Comparison of ENCODE assay signal across 18 cellular contexts in genomic region chr3:129205109-129205832, GRCh38. TPM values are rescaled to one million over a fixed set of nuclear protein-coding genes. Genes with fewer than 3 reads are reported as not detected.
A peak's percentile ranks its signal among the peaks of the same experiment; 100 is the strongest.
DNase-seq lines count a peak whose midpoint lies in the region; ATAC-seq and TF ChIP-seq lines count a peak whose summit lies in the region.
"Had no signal": no experiment of that assay in that cellular context is flagged by ENCODE, and none has a peak within 500 bp of the region (broad histone marks: within the 10 kb centered on the region; RNA-seq: fewer than 3 reads in every experiment).

No MANE protein-coding gene starts in this region.

- no peak overlapping the region for H3K4ac ChIP-seq in neuronal stem cell (ENCODE audit: low read length)

- no peak overlapping the region for H2AFZ ChIP-seq in neuronal stem cell (ENCODE audit: low read length)

- no peak overlapping the region for H2BK15ac ChIP-seq in neuronal stem cell (ENCODE audit: low read length)

- no peaks in the 10 kb centered on the region for H3K4me1 ChIP-seq in neuronal stem cell (ENCODE audit: control insufficient read depth in 2 of 2, insufficient read depth in 1 of 2, low read depth in 1 of 2, low read length in 2 of 2)

- H3K4me3 ChIP-seq in neuronal stem cell (ENCODE audit: low read length in 2 of 2), result no peak overlapping the region

- no peak overlapping the region for H3K23ac ChIP-seq in neuronal stem cell (ENCODE audit: low read depth, low read length, poor library complexity)

- peak; percentile 45 for DNase-seq in H4 (ENCODE audit: low spot score)
- no peak for DNase-seq in RWPE1 (ENCODE audit: low spot score)
- no peak for DNase-seq in neuronal stem cell (ENCODE audit: low spot score)
- no peak for DNase-seq in stimulated activated naive CD8-positive, alpha-beta T cell treated with anti-CD3 and anti-CD28 coated beads, Interleukin-15, Interleukin-2, amounts not matched to agents 100 U/mL and 50 U/mL, for 24 hours
- no peak for DNase-seq in NCI-H1105 (lab: John Stamatoyannopoulos, UW)
- DNase-seq in SKM-1 (lab: John Stamatoyannopoulos, UW; ENCODE audit: unreplicated experiment), result no peak
- DNase-seq in NCI-H82 (lab: John Stamatoyannopoulos, UW), result no peak
- DNase-seq: GDM1, GOT3, NCI-H1048, NCI-H146, NCI-H2081 treated with DMSO at 0.1 percent for 48 hours, NCI-H510A, NCI-H774, OCI-M1, SIG-M5 had no signal

- peak; percentile 14 for ATAC-seq in stimulated activated naive CD8-positive, alpha-beta T cell treated with anti-CD3 and anti-CD28 coated beads, Interleukin-15, Interleukin-2, amounts not matched to agents 100 U/mL and 50 U/mL, for 24 hours
- ATAC-seq in GM19463 (IDR thresholded peaks at IDR 0.05; ENCODE audit: unreplicated experiment), result no peak
- ATAC-seq: SK-N-SH treated with all-trans-retinoic acid at 6 μM for 48 hours had no signal

- H3K18ac ChIP-seq in neuronal stem cell (ENCODE audit: low read length), result peak overlapping the region; percentile 18

- peak overlapping the region; percentile 58 for H4K91ac ChIP-seq in neuronal stem cell (ENCODE audit: low read depth, low read length, poor library complexity)

- H4K8ac ChIP-seq in neuronal stem cell (ENCODE audit: low read depth, low read length), result no peak overlapping the region

- H2BK12ac ChIP-seq in neuronal stem cell (ENCODE audit: low read length), result no peak overlapping the region

- POLR2A ChIA-PET in RWPE1 (lab: Yijun Ruan, JAX; ENCODE audit: low non-redundant PET), result no interaction called here

- no peak for TF ChIP-seq CTCF in RWPE1 (conservative IDR thresholded peaks at IDR 0.05; ENCODE audit: low read depth)

- CTCF ChIA-PET in RWPE1 (lab: Yijun Ruan, JAX), result interaction anchor here (0.6 kb wide), 2 partner anchors 15 to 41 kb away, joined by 5 read pairs; no protein-coding TSS in a partner anchor

- no CpG with 5 or more reads among the region's 8 CpGs for WGBS in neuronal stem cell (ENCODE audit: extremely low coverage in 2 of 2, insufficient read length in 2 of 2, insufficient replicate concordance in 1 of 2), 2 donors

- no peaks in the 10 kb centered on the region for H3K36me3 ChIP-seq in neuronal stem cell (replicated peaks in 1 of 2; ENCODE audit: control insufficient read depth in 2 of 2, insufficient read depth in 2 of 2, low read length in 2 of 2)

- no peak overlapping the region for H3K14ac ChIP-seq in neuronal stem cell (ENCODE audit: low read length)

- no peaks in the 10 kb centered on the region for H3K79me1 ChIP-seq in neuronal stem cell (ENCODE audit: low read depth, low read length)

- H3K27me3 ChIP-seq in neuronal stem cell (ENCODE audit: control insufficient read depth in 3 of 3, insufficient read depth in 3 of 3, low read depth in 1 of 3, low read length in 3 of 3), result no peaks in the 10 kb centered on the region

- H3K4me2 ChIP-seq in neuronal stem cell (ENCODE audit: insufficient read depth, low read length, poor library complexity, severe bottlenecking), result no peak overlapping the region

- H3K27ac ChIP-seq in RWPE1, result 0 out of 2 replicates have a peak overlapping the region, but pooled peaks have one; percentile 5
- H3K27ac ChIP-seq in neuronal stem cell (replicated peaks; ENCODE audit: low read length), result no peak overlapping the region

- no peak overlapping the region for H2BK5ac ChIP-seq in neuronal stem cell (ENCODE audit: low read length)

- no peak overlapping the region for H2BK120ac ChIP-seq in neuronal stem cell (ENCODE audit: low read depth, low read length)

- no peak overlapping the region for H2AK5ac ChIP-seq in neuronal stem cell (ENCODE audit: low read depth, low read length)

- no peak overlapping the region for H3K9ac ChIP-seq in neuronal stem cell (ENCODE audit: low read depth, low read length, poor library complexity)

- H3K9me3 ChIP-seq in neuronal stem cell (replicated peaks in 1 of 2; ENCODE audit: control insufficient read depth in 2 of 2, insufficient read depth in 1 of 2, low read depth in 1 of 2, low read length in 2 of 2), result no peaks in the 10 kb centered on the region

RNA-seq across cellular contexts. Expression of gene CNBP, which starts 21.6 kb away (rescaled TPM):
- total RNA-seq in H4 (2014; rRNA removed; shearing (Covaris generic)), result 336 and 394 TPM in 2 replicates
- polyA plus RNA-seq in neuronal stem cell (2013, experiment 1 of 2), result 379 TPM
- 385 TPM for polyA plus RNA-seq in neuronal stem cell (2013, experiment 2 of 2)

RNA-seq across cellular contexts. Expression of gene COPG1, which starts 44.1 kb away (rescaled TPM):
- total RNA-seq in H4 (2014; rRNA removed; shearing (Covaris generic)), result 181 and 213 TPM in 2 replicates
- 32.7 TPM for polyA plus RNA-seq in neuronal stem cell (2013, experiment 1 of 2)
- polyA plus RNA-seq in neuronal stem cell (2013, experiment 2 of 2), result 33.9 TPM

RNA-seq across cellular contexts. Expression of gene ISY1, which starts 44.4 kb away (rescaled TPM):
- total RNA-seq in H4 (2014; rRNA removed; shearing (Covaris generic)), result 51.2 and 54.9 TPM in 2 replicates
- polyA plus RNA-seq in neuronal stem cell (2013, experiment 1 of 2), result 13.2 TPM
- 14.0 TPM for polyA plus RNA-seq in neuronal stem cell (2013, experiment 2 of 2)
